8 cellular contexts compared by ENCODE assay signal in the genomic region with DNA sequence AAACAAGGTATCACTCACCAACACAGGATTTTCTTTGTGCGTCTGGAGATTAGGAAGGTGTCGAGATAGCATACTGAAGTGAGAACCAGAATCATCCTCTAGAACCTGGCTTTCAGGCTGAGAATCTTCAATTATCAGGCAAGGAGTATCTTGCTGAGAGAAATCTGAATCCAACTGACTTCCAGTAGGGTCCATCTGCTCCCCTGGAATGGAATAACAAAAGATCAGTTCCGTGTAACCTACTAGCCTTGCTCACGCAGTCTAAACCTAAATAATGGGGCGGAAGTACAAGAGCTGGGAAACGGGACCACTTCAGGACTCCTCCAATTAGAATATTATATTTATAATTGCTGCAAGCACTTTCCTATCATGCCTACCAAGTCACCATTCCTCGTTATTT.
A peak's percentile ranks its signal among the peaks of the same experiment; 100 is the strongest.
DNase-seq lines count a peak whose midpoint lies in the region; ATAC-seq and TF ChIP-seq lines count a peak whose summit lies in the region.

No MANE protein-coding gene starts in this region.

- H3K27ac ChIP-seq in C4-2B (peak overlapping the region; percentile 68), coronary artery (peak overlapping the region; percentile 82 to 87)

- peak; percentile 39 for DNase-seq in NAMALWA (ENCODE audit: low spot score)
- no peak for DNase-seq in coronary artery (ENCODE audit: low spot score)
- DNase-seq in NCI-H1417 treated with DMSO at 0.1 percent for 48 hours (lab: John Stamatoyannopoulos, UW) = no peak

- ATAC-seq in HG03095 (IDR thresholded peaks at IDR 0.05; ENCODE audit: unreplicated experiment) (no peak), HG02840 (IDR thresholded peaks at IDR 0.05; ENCODE audit: low FRiP score, unreplicated experiment) (no peak), GM21367 (IDR thresholded peaks at IDR 0.05; ENCODE audit: unreplicated experiment) (no peak)

- H3K4me3 Mint-ChIP-seq in nephron = peak overlapping the region; percentile 90 to 93 (median 92)

- peak overlapping the region; percentile 83 for H3K4me3 ChIP-seq in coronary artery

- H3K27me3 Mint-ChIP-seq in nephron (ENCODE audit: low read depth) = no peaks in the 10 kb centered on the region

- peaks cover 38% of the 10 kb centered on the region for H3K36me3 Mint-ChIP-seq in nephron (ENCODE audit: low read depth)

- TF ChIP-seq CTCF in C4-2B (conservative IDR thresholded peaks at IDR 0.05) (no peak), coronary artery (IDR thresholded peaks at IDR 0.05) (no peak), nephron (IDR thresholded peaks at IDR 0.05; ENCODE audit: unreplicated experiment in 3 of 3) (no peak)

- H3K4me1 Mint-ChIP-seq in nephron = peaks cover 34% of the 10 kb centered on the region

- H3K9me3 Mint-ChIP-seq in nephron = no peaks in the 10 kb centered on the region

- H3K27ac Mint-ChIP-seq in nephron = peak overlapping the region; percentile 72 to 93 (median 84)
